Comparison of ENCODE assay signal across 27 cellular contexts in genomic region chr7:110827287-110827855, GRCh38.
"Had no signal": no experiment of that assay in that cellular context is flagged by ENCODE, and none has a peak within 500 bp of the region (broad histone marks: within the 10 kb centered on the region; RNA-seq: fewer than 3 reads in every experiment).

No MANE protein-coding gene starts in this region.

- H3K4me3 ChIP-seq: adrenal gland, coronary artery, dorsolateral prefrontal cortex, gastrocnemius medialis, heart right ventricle, hepatocyte had no signal

- H3K27ac ChIP-seq: adrenal gland, coronary artery, dorsolateral prefrontal cortex, gastrocnemius medialis, heart right ventricle, hepatocyte, WERI-Rb-1 had no signal

- H3K9me3 ChIP-seq: adrenal gland, gastrocnemius medialis, heart right ventricle had no signal

- H3K36me3 ChIP-seq: adrenal gland, gastrocnemius medialis, heart right ventricle, WERI-Rb-1 had no signal

- DNase-seq: activated B cell treated with CpG ODN at 0.5 μM for 24 hours; activated CD4-positive, alpha-beta memory T cell treated with anti-CD3 and anti-CD28 coated beads for 36 hours; activated CD4-positive, alpha-beta T cell treated with anti-CD3 and anti-CD28 coated beads for 36 hours; activated CD4-positive, alpha-beta T cell treated with anti-CD3 and anti-CD28 coated beads, Interleukin-2, amount 10 ng/mL, durations not matched to agents 24 days and 14 days; activated CD8-positive, alpha-beta memory T cell treated with anti-CD3 and anti-CD28 coated beads, Interleukin-2, amount 10 ng/mL, durations not matched to agents 7 days and 5 days; activated CD8-positive, alpha-beta memory T cell treated with anti-CD3 and anti-CD28 coated beads, Interleukin-2, amount 50 U/mL, for 4 hours; activated CD8-positive, alpha-beta T cell treated with anti-CD3 and anti-CD28 coated beads, Interleukin-2, amount 10 ng/mL, durations not matched to agents 7 days and 5 days; activated effector memory CD4-positive, alpha-beta T cell treated with anti-CD3 and anti-CD28 coated beads, Interleukin-2, amount 50 U/mL, for 16 hours; activated naive CD4-positive, alpha-beta T cell treated with anti-CD3 and anti-CD28 coated beads for 36 hours; activated naive CD8-positive, alpha-beta T cell treated with anti-CD3 and anti-CD28 coated beads for 36 hours; activated naive CD8-positive, alpha-beta T cell treated with anti-CD3 and anti-CD28 coated beads, Interleukin-2, amount 50 U/mL, for 24 hours; activated T-cell treated with anti-CD3 and anti-CD28 coated beads, Interleukin-2, amount 50 U/mL, for 1 hour; activated T-cell treated with anti-CD3 and anti-CD28 coated beads, Interleukin-2, amount 50 U/mL, for 48 hours; adrenal gland; amygdala; aorta; dorsolateral prefrontal cortex; effector memory CD4-positive, alpha-beta T cell; endodermal cell; foreskin fibroblast; gastrocnemius medialis; heart right ventricle; T-helper 17 cell; T1000; WERI-Rb-1 had no signal

- H3K27me3 ChIP-seq: adrenal gland, dorsolateral prefrontal cortex, gastrocnemius medialis, heart right ventricle, hepatocyte had no signal

- H3K4me1 ChIP-seq: adrenal gland, gastrocnemius medialis had no signal
